Comparison of ENCODE assay signal across 4 cellular contexts in genomic region chr18:27231671-27232070, GRCh38. TPM values are rescaled to one million over a fixed set of nuclear protein-coding genes. Genes with fewer than 3 reads are reported as not detected.
"Had no signal": no experiment of that assay in that cellular context is flagged by ENCODE, and none has a peak within 500 bp of the region (broad histone marks: within the 10 kb centered on the region; RNA-seq: fewer than 3 reads in every experiment).

No MANE protein-coding gene starts in this region.

RNA-seq across cellular contexts. Expression of gene CHST9, which starts 46.6 kb away (rescaled TPM):
- total RNA-seq: naive thymus-derived CD8-positive, alpha-beta T cell; pulmonary artery endothelial cell; smooth muscle cell had no signal
- polyA plus RNA-seq: immature natural killer cell; naive thymus-derived CD8-positive, alpha-beta T cell; smooth muscle cell had no signal
